Comparison of ENCODE assay signal across 1 cellular context in genomic region chr2:68248806-68249205, GRCh38.
TF ChIP-seq lines count a peak whose summit lies in the region.

No MANE protein-coding gene starts in this region.

TF ChIP-seq in endothelial cell of umbilical vein, 7 proteins besides CTCF, POLR2A, EP300 and RAD21:
- TF ChIP-seq GATA2 (IDR thresholded peaks at IDR 0.05; ENCODE audit: insufficient read depth, insufficient read length, low read depth, low read length) (no peak), MAX (IDR thresholded peaks at IDR 0.05; ENCODE audit: insufficient read depth, insufficient read length) (no peak), JUN (IDR thresholded peaks at IDR 0.05; ENCODE audit: borderline replicate concordance, insufficient read depth, insufficient read length, low read depth) (no peak), EZH2 (IDR thresholded peaks at IDR 0.05; ENCODE audit: borderline replicate concordance, low read depth, low read length, severe bottlenecking) (no peak), MYC (IDR thresholded peaks at IDR 0.05; ENCODE audit: low read depth, low read length) (no peak), FOS (IDR thresholded peaks at IDR 0.05; ENCODE audit: borderline replicate concordance, insufficient read depth, low read length) (no peak), POLR2AphosphoS5 (IDR thresholded peaks at IDR 0.05; ENCODE audit: insufficient read depth, low read depth, low read length) (no peak)
TF ChIP-seq in endothelial cell of umbilical vein: peak in this region for 0.
